Comparison of ENCODE assay signal across 1 cellular context in genomic region chr14:75732888-75733287, GRCh38.
TF ChIP-seq lines count a peak whose summit lies in the region.

No MANE protein-coding gene starts in this region.

TF ChIP-seq in K562, 482 proteins besides CTCF, POLR2A, EP300 and RAD21 (continued from another document):
- TF ChIP-seq ZBTB40 (IDR thresholded peaks at IDR 0.05) (no peak), ZBTB40 (CRISPR knock-in tag; IDR thresholded peaks at IDR 0.05) (no peak)
